19 cellular contexts compared by ENCODE assay signal in genomic region chr1:24696033-24696755, GRCh38. TPM values are rescaled to one million over a fixed set of nuclear protein-coding genes. Genes with fewer than 3 reads are reported as not detected.
A peak's percentile ranks its signal among the peaks of the same experiment; 100 is the strongest.
DNase-seq lines count a peak whose midpoint lies in the region; ATAC-seq and TF ChIP-seq lines count a peak whose summit lies in the region.
"Had no signal": no experiment of that assay in that cellular context is flagged by ENCODE, and none has a peak within 500 bp of the region (broad histone marks: within the 10 kb centered on the region; RNA-seq: fewer than 3 reads in every experiment).

No MANE protein-coding gene starts in this region.

- 0 out of 2 replicates have a peak, but pooled peaks cover 3% of the 10 kb centered on the region for H3K4me1 ChIP-seq in HEK293 (ENCODE audit: control insufficient read depth, insufficient read depth, low read length)
- peaks cover 0 to 31% (median 11%) of the 10 kb centered on the region in 3 donors for H3K4me1 ChIP-seq in gastroesophageal sphincter
- H3K4me1 ChIP-seq: Caco-2 had no signal

- CTCF ChIA-PET in HEK293 (lab: Yijun Ruan, JAX) (interaction anchor here (0.6 to 4.4 kb wide), 5 partner anchors 7 to 136 kb away, joined by 3 to 22 read pairs (median 4); no protein-coding TSS in a partner anchor), activated B cell treated with CpG ODN at 0.5 μM for 24 hours (lab: Charles Lee) (interaction anchor here (0.7 to 2.2 kb wide), 2 partner anchors 134 to 139 kb away, joined by 3 to 8 read pairs; no protein-coding TSS in a partner anchor)

- intact Hi-C loops in CD14-positive monocyte (cut with micrococcal nuclease), result no loop called here
- intact Hi-C loops in activated B cell treated with CpG ODN at 0.5 μM for 24 hours (cut with micrococcal nuclease), result no loop called here

- H3K4me3 ChIP-seq in HEK293 (ENCODE audit: low read depth, low read length), result no peak overlapping the region
- no peak overlapping the region for H3K4me3 ChIP-seq in gastroesophageal sphincter
- H3K4me3 ChIP-seq: ascending aorta, sigmoid colon had no signal

- POLR2A ChIA-PET in HEK293 (lab: Yijun Ruan, JAX) (interaction anchor here (0.6 to 2.6 kb wide), 4 partner anchors 8 to 737 kb away, joined by 3 to 14 read pairs (median 4); partner anchors contain the start of genes CLIC4 and PNRC2), activated B cell treated with CpG ODN at 0.5 μM for 24 hours (lab: Charles Lee) (interaction anchor here (0.7 to 2.6 kb wide), 6 partner anchors 8 to 232 kb away, joined by 3 to 14 read pairs (median 6); partner anchors contain the start of gene CLIC4)

- H3K36me3 Mint-ChIP-seq in CD14-positive monocyte (peaks cover 0 to 2% of the 10 kb centered on the region in 2 donors), activated B cell treated with CpG ODN at 0.5 μM for 24 hours (ENCODE audit: low read depth) (no peaks in the 10 kb centered on the region)
- no peaks in the 10 kb centered on the region for H3K36me3 Mint-ChIP-seq in activated T-cell treated with anti-CD3 and anti-CD28 coated beads, Interleukin-2, amount 50 U/mL, for 72 hours (ENCODE audit: insufficient read depth in 2 of 2)

- H3K27me3 Mint-ChIP-seq in CD14-positive monocyte (ENCODE audit: low read depth in 3 of 3), result peaks cover 0 to 2% (median 2%) of the 10 kb centered on the region in 3 donors
- H3K27me3 Mint-ChIP-seq in activated B cell treated with CpG ODN at 0.5 μM for 24 hours, result no peaks in the 10 kb centered on the region
- peaks cover 9% of the 10 kb centered on the region for H3K27me3 Mint-ChIP-seq in activated T-cell treated with anti-CD3 and anti-CD28 coated beads, Interleukin-2, amount 50 U/mL, for 72 hours (ENCODE audit: low read depth)

- no peak overlapping the region for H3K27ac ChIP-seq in HEK293 (ENCODE audit: extremely low read depth, low read depth, low read length)
- H3K27ac ChIP-seq in gastroesophageal sphincter, result peak overlapping the region in 1 of 4 donors; percentile 9

- H3K27me3 ChIP-seq in gastroesophageal sphincter, result no peaks in the 10 kb centered on the region
- H3K27me3 ChIP-seq: ascending aorta, sigmoid colon had no signal

- H3K27ac Mint-ChIP-seq in CD14-positive monocyte (peak overlapping the region in 4 of 7 donors; percentile 50 to 79 (median 64)), activated B cell treated with CpG ODN at 0.5 μM for 24 hours (peak overlapping the region; percentile 24)
- H3K27ac Mint-ChIP-seq in activated T-cell treated with anti-CD3 and anti-CD28 coated beads, Interleukin-2, amount 50 U/mL, for 72 hours, result no peak overlapping the region
- H3K27ac Mint-ChIP-seq: activated naive CD4-positive, alpha-beta T cell treated with anti-CD3 and anti-CD28 coated beads for 36 hours had no signal

- TF ChIP-seq POLR2A in gastroesophageal sphincter (IDR thresholded peaks at IDR 0.05), result no peak

- H3K9me3 ChIP-seq in HEK293 (ENCODE audit: control insufficient read depth, insufficient read depth, low read depth, low read length), result no peaks in the 10 kb centered on the region
- no peaks in the 10 kb centered on the region for H3K9me3 ChIP-seq in gastroesophageal sphincter
- H3K9me3 ChIP-seq: ascending aorta, Caco-2, sigmoid colon had no signal

- TF ChIP-seq CTCF in CD14-positive monocyte (IDR thresholded peaks at IDR 0.05) (no peak), HEK293 (tag by site-specific recombination; IDR thresholded peaks at IDR 0.05) (no peak), activated B cell treated with CpG ODN at 0.5 μM for 24 hours (IDR thresholded peaks at IDR 0.05) (no peak), gastroesophageal sphincter (IDR thresholded peaks at IDR 0.05) (no peak)

- no peak for TF ChIP-seq EP300 in gastroesophageal sphincter (IDR thresholded peaks at IDR 0.05)

- ATAC-seq in activated B cell treated with CpG ODN at 0.5 μM for 24 hours (ENCODE audit: low read depth) (no peak), GM18858 (IDR thresholded peaks at IDR 0.05; ENCODE audit: unreplicated experiment) (no peak), gastroesophageal sphincter (no peak)
- ATAC-seq in activated T-cell treated with anti-CD3 and anti-CD28 coated beads, Interleukin-2, amount 50 U/mL, for 72 hours (replicated peaks in 1 of 2), result no peak

- 90 to 96% methylated on average over 4 to 5 of the region's 5 CpGs for WGBS in gastroesophageal sphincter (ENCODE audit: low coverage in 1 of 2), 2 donors

- H3K9me3 Mint-ChIP-seq in CD14-positive monocyte (peaks cover 0 to 9% (median 5%) of the 10 kb centered on the region in 7 donors), activated B cell treated with CpG ODN at 0.5 μM for 24 hours (no peaks in the 10 kb centered on the region)
- H3K9me3 Mint-ChIP-seq in activated T-cell treated with anti-CD3 and anti-CD28 coated beads, Interleukin-2, amount 50 U/mL, for 72 hours, result no peaks in the 10 kb centered on the region
- H3K9me3 Mint-ChIP-seq: activated CD4-positive, alpha-beta memory T cell treated with anti-CD3 and anti-CD28 coated beads, Interleukin-2, amount 10 ng/mL, durations not matched to agents 7 days and 5 days; activated naive CD4-positive, alpha-beta T cell treated with anti-CD3 and anti-CD28 coated beads for 36 hours had no signal

- H3K36me3 ChIP-seq in HEK293 (ENCODE audit: control insufficient read depth in 2 of 2, insufficient read depth in 1 of 2, low read length in 2 of 2), result no peaks in the 10 kb centered on the region
- H3K36me3 ChIP-seq in gastroesophageal sphincter, result no peaks in the 10 kb centered on the region
- H3K36me3 ChIP-seq: ascending aorta, sigmoid colon had no signal

- peaks cover 29% of the 10 kb centered on the region for H3K4me1 Mint-ChIP-seq in CD14-positive monocyte
- peaks cover 35% of the 10 kb centered on the region for H3K4me1 Mint-ChIP-seq in activated B cell treated with CpG ODN at 0.5 μM for 24 hours
- H3K4me1 Mint-ChIP-seq in activated T-cell treated with anti-CD3 and anti-CD28 coated beads, Interleukin-2, amount 50 U/mL, for 72 hours (ENCODE audit: low read depth), result no peaks in the 10 kb centered on the region

- DNase-seq in CD14-positive monocyte (ENCODE audit: low spot score), result no peak
- DNase-seq in activated B cell treated with CpG ODN at 0.5 μM for 24 hours, result no peak
- peak; percentile 76 for DNase-seq in myocyte (ENCODE audit: low read depth)
- no peak for DNase-seq in foreskin melanocyte
- DNase-seq in activated T-cell treated with anti-CD3 and anti-CD28 coated beads, Interleukin-2, amount 50 U/mL, for 72 hours, result no peak
- DNase-seq: activated naive CD4-positive, alpha-beta T cell treated with anti-CD3 and anti-CD28 coated beads for 36 hours; activated T-cell treated with anti-CD3 and anti-CD28 coated beads, Interleukin-2, amount 50 U/mL, for 1 hour; Caco-2; hypothalamus; kidney; NCI-H1436; NCI-H226; sigmoid colon; stimulated activated CD4-positive, alpha-beta T cell treated with anti-CD3 and anti-CD28 coated beads, Interleukin-2, amount 100 ng/mL, for 24 hours had no signal

- H3K4me3 Mint-ChIP-seq in CD14-positive monocyte (no peak overlapping the region), activated B cell treated with CpG ODN at 0.5 μM for 24 hours (peak overlapping the region; percentile 32)
- H3K4me3 Mint-ChIP-seq in activated T-cell treated with anti-CD3 and anti-CD28 coated beads, Interleukin-2, amount 50 U/mL, for 72 hours, result no peak overlapping the region
- H3K4me3 Mint-ChIP-seq: activated naive CD4-positive, alpha-beta T cell treated with anti-CD3 and anti-CD28 coated beads for 36 hours had no signal

TF ChIP-seq in HEK293, 187 proteins besides CTCF, POLR2A, EP300 and RAD21:
- peak; percentile 100 for TF ChIP-seq ZNF214 (tag by site-specific recombination; IDR thresholded peaks at IDR 0.05; ENCODE audit: borderline replicate concordance)
- TF ChIP-seq ZNF16 (tag by site-specific recombination; IDR thresholded peaks at IDR 0.05; ENCODE audit: low read depth), result no peak
TF ChIP-seq in HEK293: peak in this region for 1.

RNA-seq across cellular contexts. Expression of gene CLIC4, which starts 49.1 kb away (rescaled TPM):
- 10 to 100 TPM; 24.6 to 38.1 TPM for polyA plus RNA-seq in CD14-positive monocyte
- total RNA-seq in activated B cell treated with CpG ODN at 0.5 μM for 24 hours (98.2 and 99.8 TPM in 2 replicates), myocyte (910 and 1,271 TPM in 2 replicates), gastroesophageal sphincter (100 to 1,000 TPM; 553 to 721 (median 692) TPM)
- polyA plus RNA-seq in myocyte (2012), result 498 TPM
- total RNA-seq in activated T-cell treated with anti-CD3 and anti-CD28 coated beads, Interleukin-2, amount 50 U/mL, for 72 hours, result 10 to 100 TPM; 59.7 to 68.2 TPM

RNA-seq across cellular contexts. Expression of gene SRRM1, which starts 53.1 kb away (rescaled TPM):
- 100 to 1,000 TPM in 1 of 2 donors, 10 to 100 TPM in 1; 55.9 to 106 TPM for polyA plus RNA-seq in CD14-positive monocyte
- total RNA-seq in activated B cell treated with CpG ODN at 0.5 μM for 24 hours, result 214 and 220 TPM in 2 replicates
- total RNA-seq in myocyte, result 58.6 and 63.5 TPM in 2 replicates
- 55.5 TPM for polyA plus RNA-seq in myocyte (2012)
- 100 to 1,000 TPM in 1 of 4 donors, 10 to 100 TPM in 3; 47.0 to 114 (median 64.5) TPM for total RNA-seq in gastroesophageal sphincter
- total RNA-seq in activated T-cell treated with anti-CD3 and anti-CD28 coated beads, Interleukin-2, amount 50 U/mL, for 72 hours, result 100 to 1,000 TPM; 187 to 223 TPM
